14 cellular contexts compared by ENCODE assay signal in the genomic region with DNA sequence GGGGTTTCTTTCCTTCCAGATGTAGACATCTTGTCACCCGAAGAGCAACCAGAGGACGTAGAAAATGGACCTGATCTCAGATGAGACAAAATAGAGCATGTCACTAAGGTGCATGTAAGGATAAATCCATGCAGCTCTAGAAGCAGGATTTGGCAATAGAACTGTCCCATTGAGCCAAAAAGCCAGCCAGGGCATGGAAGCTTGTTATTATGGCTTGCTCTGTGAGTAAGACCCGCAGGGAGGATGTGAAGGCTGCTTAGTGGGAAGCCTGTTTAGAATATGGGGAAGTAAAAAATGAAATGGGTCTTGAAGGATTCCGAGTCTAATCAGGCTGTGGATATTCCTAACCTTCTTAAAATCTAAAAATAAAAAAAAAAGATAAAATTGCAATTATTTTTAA.
DNase-seq lines count a peak whose midpoint lies in the region; ATAC-seq, FAIRE-seq and TF ChIP-seq lines count a peak whose summit lies in the region.
"Had no signal": no experiment of that assay in that cellular context is flagged by ENCODE, and none has a peak within 500 bp of the region (broad histone marks: within the 10 kb centered on the region; RNA-seq: fewer than 3 reads in every experiment).

No MANE protein-coding gene starts in this region.

- H4K20me1 ChIP-seq in HepG2 (ENCODE audit: insufficient read depth, low read length) = no peaks in the 10 kb centered on the region

- POLR2A ChIA-PET in HepG2 (lab: Yijun Ruan, JAX) = no interaction called here

- no peak for TF ChIP-seq POLR2A in breast epithelium (IDR thresholded peaks at IDR 0.05)
- no peak for TF ChIP-seq POLR2A in ovary (IDR thresholded peaks at IDR 0.05)
- no peak for TF ChIP-seq POLR2A in HepG2 (IDR thresholded peaks at IDR 0.05; ENCODE audit: insufficient read depth in 1 of 2, low read depth in 2 of 2, low read length in 2 of 2)

- CTCF ChIA-PET in HepG2 (lab: Yijun Ruan, JAX; ENCODE audit: low intra/inter-chr PET ratio, low total read pairs) = no interaction called here

- intact Hi-C loops in breast epithelium (cut with DNase I; ENCODE audit: low total_unique reads) = no loop called here
- intact Hi-C loops in left cardiac atrium (cut with DNase I) = loop anchor here in 1 of 2 donors (10.0 kb wide), 1 partner anchor 140 kb away; no protein-coding TSS in a partner anchor
- intact Hi-C loops in ovary (cut with DNase I) = loop anchor here in 3 of 4 donors (5.0 to 10.0 kb wide), 3 partner anchors 900 to 910 kb away; no protein-coding TSS in a partner anchor
- intact Hi-C loops in HepG2 (cut with micrococcal nuclease; ENCODE audit: unreplicated experiment) = no loop called here

- peak; percentile 62 for DNase-seq in NCI-H345 (lab: John Stamatoyannopoulos, UW)
- peak in 1 of 2 donors; percentile 50 for DNase-seq in breast epithelium (ENCODE audit: low spot score in 2 of 2)
- no peak for DNase-seq in left cardiac atrium
- DNase-seq in superior temporal gyrus (ENCODE audit: extremely low spot score) = peak; percentile 62
- no peak for DNase-seq in epidermal melanocyte (ENCODE audit: insufficient read length, low spot score)
- no peak for DNase-seq in ovary
- no peak for DNase-seq in HepG2 (ENCODE audit: low spot score)
- DNase-seq: activated CD4-positive, alpha-beta T cell treated with anti-CD3 and anti-CD28 coated beads for 48 hours; left lung; sigmoid colon; stomach had no signal

- ATAC-seq in left cardiac atrium = peak; percentile 48 to 57
- ATAC-seq in HG02938 (IDR thresholded peaks at IDR 0.05; ENCODE audit: unreplicated experiment) = no peak
- no peak for ATAC-seq in HepG2
- ATAC-seq: left lung had no signal

- 70 to 76% (median 70%) methylated on average over 4 of the region's 4 CpGs for WGBS in ovary, 3 donors
- WGBS in HepG2 (ENCODE audit: low lambda C conversion rate) = 0% methylated on average over 4 of the region's 4 CpGs

- no peaks in the 10 kb centered on the region for H3K27me3 ChIP-seq in breast epithelium
- H3K27me3 ChIP-seq in ovary = no peaks in the 10 kb centered on the region
- 0 out of 5 replicates have a peak, but pooled peaks cover 0 to 4% of the 10 kb centered on the region in 2 experiments for H3K27me3 ChIP-seq in HepG2 (ENCODE audit: control insufficient read depth in 1 of 2, insufficient read depth in 2 of 2, low read length in 2 of 2)
- H3K27me3 ChIP-seq: left lung, sigmoid colon, stomach had no signal

- in situ Hi-C loops in HepG2 (cut with HindIII; ENCODE audit: extremely low pct_ligation_motif_present, low pct_unique_long_range_greater_than_20kb) = no loop called here

- no peak for TF ChIP-seq RAD21 in HepG2 (CRISPR knock-in tag; IDR thresholded peaks at IDR 0.05)

- H3K36me3 ChIP-seq in breast epithelium (no peaks in the 10 kb centered on the region), ovary (no peaks in the 10 kb centered on the region), HepG2 (replicated peaks in 1 of 2; ENCODE audit: control insufficient read depth in 1 of 2, insufficient read depth in 2 of 2, low read length in 2 of 2) (no peaks in the 10 kb centered on the region)
- H3K36me3 ChIP-seq: HAP-1, left lung, sigmoid colon, stomach had no signal

- H2AFZ ChIP-seq in HepG2 (ENCODE audit: low read length) = no peak overlapping the region

- no peak overlapping the region for H3K4me2 ChIP-seq in HepG2 (ENCODE audit: low read depth, low read length)

- H3K4me1 ChIP-seq in breast epithelium (no peaks in the 10 kb centered on the region), ovary (ENCODE audit: insufficient read depth) (no peaks in the 10 kb centered on the region), HepG2 (ENCODE audit: insufficient read depth, low read length) (no peaks in the 10 kb centered on the region)

- no peaks in the 10 kb centered on the region for H3K9me3 ChIP-seq in breast epithelium
- H3K9me3 ChIP-seq in ovary = no peaks in the 10 kb centered on the region
- no peaks in the 10 kb centered on the region for H3K9me3 ChIP-seq in HepG2 (ENCODE audit: low read length)
- H3K9me3 ChIP-seq: HAP-1, left lung, sigmoid colon, stomach had no signal

- peak overlapping the region in 2 of 3 donors; percentile 6 to 42 for H3K4me3 ChIP-seq in breast epithelium
- H3K4me3 ChIP-seq in ovary = no peak overlapping the region
- no peak overlapping the region for H3K4me3 ChIP-seq in HepG2 (replicated peaks in 1 of 3; ENCODE audit: insufficient read depth in 1 of 3, low read depth in 2 of 3, low read length in 3 of 3)
- H3K4me3 ChIP-seq: HAP-1, left lung, sigmoid colon, stomach had no signal

- TF ChIP-seq EP300 in ovary (IDR thresholded peaks at IDR 0.05) (no peak), HepG2 (IDR thresholded peaks at IDR 0.05; ENCODE audit: low read depth in 2 of 2, low read length in 2 of 2) (no peak), HepG2 (CRISPR knock-in tag; IDR thresholded peaks at IDR 0.05; ENCODE audit: borderline replicate concordance) (no peak)

- H3K27ac ChIP-seq in breast epithelium (peak overlapping the region; percentile 66 to 78), ovary (no peak overlapping the region), HepG2 (ENCODE audit: extremely low read length, insufficient read depth, low read length) (no peak overlapping the region)
- H3K27ac ChIP-seq: left lung, stomach had no signal

- H3K9ac ChIP-seq in HepG2 (ENCODE audit: insufficient read depth, low read depth, low read length) = no peak overlapping the region

- no peak for FAIRE-seq in HepG2 (lab: Jason Lieb, UNC)
- FAIRE-seq: RCC 7860 had no signal

- no TSS peak for BruUV-seq in HepG2 (replicated peaks; lab: Mats Ljungman, UMichigan)

- no peaks in the 10 kb centered on the region for H3K79me2 ChIP-seq in HepG2 (ENCODE audit: insufficient read depth, low read length)

- no peak for TF ChIP-seq CTCF in breast epithelium (IDR thresholded peaks at IDR 0.05)
- TF ChIP-seq CTCF in ovary (IDR thresholded peaks at IDR 0.05) = no peak
- TF ChIP-seq CTCF in HepG2 (CRISPR knock-in tag; IDR thresholded peaks at IDR 0.05) = no peak

TF ChIP-seq in HepG2, 621 proteins besides CTCF, POLR2A, EP300 and RAD21 (continues in another document):
- no peak for TF ChIP-seq ZNF232 (CRISPR knock-in tag; IDR thresholded peaks at IDR 0.05; ENCODE audit: borderline replicate concordance)
- TF ChIP-seq PTBP1 (IDR thresholded peaks at IDR 0.05; ENCODE audit: low read depth, low read length, poor library complexity, severe bottlenecking) = no peak
- no peak for TF ChIP-seq ZNF749 (CRISPR knock-in tag; IDR thresholded peaks at IDR 0.05; ENCODE audit: borderline replicate concordance)
- TF ChIP-seq ZNF275 (CRISPR knock-in tag; IDR thresholded peaks at IDR 0.05; ENCODE audit: borderline replicate concordance) = no peak
- no peak for TF ChIP-seq SNAI1 (CRISPR knock-in tag; IDR thresholded peaks at IDR 0.05; ENCODE audit: borderline replicate concordance)
- no peak for TF ChIP-seq RBM39 (IDR thresholded peaks at IDR 0.05; ENCODE audit: low read depth, low read length, poor library complexity, severe bottlenecking)
- TF ChIP-seq ZNF570 (CRISPR knock-in tag; IDR thresholded peaks at IDR 0.05; ENCODE audit: borderline replicate concordance) = no peak
- TF ChIP-seq ZNF691 (CRISPR knock-in tag; IDR thresholded peaks at IDR 0.05; ENCODE audit: borderline replicate concordance, low read depth) = no peak
- TF ChIP-seq ZNF468 (CRISPR knock-in tag; IDR thresholded peaks at IDR 0.05) = no peak
- TF ChIP-seq, protein P1, sequence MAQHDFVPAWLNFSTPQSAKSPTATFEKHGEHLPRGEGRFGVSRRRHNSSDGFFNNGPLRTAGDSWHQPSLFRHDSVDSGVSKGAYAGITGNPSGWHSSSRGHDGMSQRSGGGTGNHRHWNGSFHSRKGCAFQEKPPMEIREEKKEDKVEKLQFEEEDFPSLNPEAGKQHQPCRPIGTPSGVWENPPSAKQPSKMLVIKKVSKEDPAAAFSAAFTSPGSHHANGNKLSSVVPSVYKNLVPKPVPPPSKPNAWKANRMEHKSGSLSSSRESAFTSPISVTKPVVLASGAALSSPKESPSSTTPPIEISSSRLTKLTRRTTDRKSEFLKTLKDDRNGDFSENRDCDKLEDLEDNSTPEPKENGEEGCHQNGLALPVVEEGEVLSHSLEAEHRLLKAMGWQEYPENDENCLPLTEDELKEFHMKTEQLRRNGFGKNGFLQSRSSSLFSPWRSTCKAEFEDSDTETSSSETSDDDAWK (CRISPR knock-in tag; IDR thresholded peaks at IDR 0.05) = no peak
- no peak for TF ChIP-seq KDM1A (CRISPR knock-in tag; IDR thresholded peaks at IDR 0.05)

Comparison
In these comparisons a context has a peak if more than half of its experiments do, and no peak if none do; other contexts are left out.
1. DNase-seq: peak in NCI-H345 (single experiment) and superior temporal gyrus (single experiment); none in left cardiac atrium (single experiment), epidermal melanocyte (single experiment), ovary (0 of 5) and HepG2 (single experiment).
2. H3K27ac ChIP-seq: peak in breast epithelium (2 of 2); none in ovary (0 of 2) and HepG2 (single experiment).
3. H3K4me3 ChIP-seq: peak in breast epithelium (2 of 3); none in ovary (single experiment) and HepG2 (0 of 3).
4. ATAC-seq: peak in left cardiac atrium (2 of 2); none in HG02938 (single experiment) and HepG2 (single experiment).
5. intact Hi-C loops: an anchor here in ovary (5.0 to 10.0 kb wide); none called in breast epithelium and HepG2.